In the genomic region with DNA sequence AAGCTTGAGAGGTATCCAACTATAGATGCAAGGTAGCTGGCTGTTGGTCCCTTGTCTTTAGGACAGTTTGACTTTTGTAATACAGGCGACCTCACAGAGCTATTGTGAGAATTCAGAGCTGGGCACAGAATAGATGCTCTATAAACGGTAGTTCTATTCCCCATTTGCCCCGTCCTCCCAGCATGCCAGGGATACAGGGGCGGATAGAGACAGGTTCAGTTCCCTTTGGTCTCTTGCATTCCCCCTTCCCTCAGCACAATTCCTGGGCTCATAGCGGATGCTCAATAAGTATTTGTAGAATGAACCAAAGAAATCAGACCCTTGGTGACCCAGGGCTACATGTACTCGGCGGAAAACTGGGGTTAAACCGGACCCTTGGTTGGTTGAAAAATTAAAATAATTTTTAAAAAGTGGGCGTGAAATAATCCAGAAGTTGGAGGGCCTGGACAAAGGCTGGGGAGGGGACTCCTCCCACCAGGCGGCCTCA, we compare ENCODE assay signal across 8 cellular contexts. TPM values are rescaled to one million over a fixed set of nuclear protein-coding genes. Genes with fewer than 3 reads are reported as not detected.
DNase-seq lines count a peak whose midpoint lies in the region; ATAC-seq, FAIRE-seq and TF ChIP-seq lines count a peak whose summit lies in the region.

No MANE protein-coding gene starts in this region.

- 7% methylated on average over 10 of the region's 10 CpGs for WGBS in K562 (ENCODE audit: insufficient coverage, low coverage, missing lambda C conversion rate)
- WGBS in mesodermal cell (ENCODE audit: insufficient coverage in 2 of 2), 2 experiments: 50 to 60% methylated on average over 9 to 10 of the region's 10 CpGs

- peaks cover 49% of the 10 kb centered on the region for H3K4me1 ChIP-seq in left ventricle myocardium inferior
- peaks cover 23 to 32% of the 10 kb centered on the region in 2 experiments for H3K4me1 ChIP-seq in K562 (replicated peaks in 1 of 2; ENCODE audit: control insufficient read depth in 2 of 2, insufficient read depth in 2 of 2, low read length in 2 of 2)
- peaks cover 20% of the 10 kb centered on the region for H3K4me1 ChIP-seq in mesodermal cell (ENCODE audit: control insufficient read depth, insufficient read depth, low read length, poor library complexity, severe bottlenecking)
- H3K4me1 ChIP-seq in vagina: peaks cover 40% of the 10 kb centered on the region

- H3K9me1 ChIP-seq in K562 (ENCODE audit: control insufficient read depth, insufficient read depth, low read length): no peaks in the 10 kb centered on the region

- peak overlapping the region; percentile 63 for H2AFZ ChIP-seq in K562 (ENCODE audit: low read depth, low read length)

- in situ Hi-C loops in K562 (cut with MboI): no loop called here

- H3K4me2 ChIP-seq in K562 (ENCODE audit: insufficient read depth, low read length): peak overlapping the region; percentile 77

- TSS peak; percentile 91 for BruUV-seq in K562 (replicated peaks; lab: Mats Ljungman, UMichigan)

- no peak for TF ChIP-seq POLR2A in K562 (conservative IDR thresholded peaks at IDR 0.05)
- TF ChIP-seq POLR2A in vagina (IDR thresholded peaks at IDR 0.05): no peak

- H3K27me3 ChIP-seq in left ventricle myocardium inferior (ENCODE audit: low read depth) (no peaks in the 10 kb centered on the region), K562 (ENCODE audit: control insufficient read depth in 2 of 2, insufficient read depth in 2 of 2, low read length in 2 of 2) (no peaks in the 10 kb centered on the region), vagina (no peaks in the 10 kb centered on the region)

- H3K79me2 ChIP-seq in K562 (ENCODE audit: control insufficient read depth, insufficient read depth, low read length): peaks cover 49% of the 10 kb centered on the region

- CTCF ChIA-PET in K562 (lab: Yijun Ruan, JAX; ENCODE audit: low intra/inter-chr PET ratio): interaction anchor here (0.6 kb wide), 1 partner anchor 1507 kb away, joined by 3 read pairs; no protein-coding TSS in a partner anchor

- no peak for DNase-seq in left ventricle myocardium inferior
- no peak for DNase-seq in Right ventricle myocardium inferior (ENCODE audit: missing footprints)
- DNase-seq in K562 (ENCODE audit: extremely low read depth in 1 of 4, low spot score in 3 of 4): no peak
- no peak for DNase-seq in vagina (ENCODE audit: extremely low spot score in 2 of 2)
- no peak for DNase-seq in COLO829 (ENCODE audit: low spot score)
- DNase-seq in AG08396 (ENCODE audit: low spot score): no peak

- peak; percentile 11 for FAIRE-seq in K562 (lab: Jason Lieb, UNC)

- H3K36me3 ChIP-seq in left ventricle myocardium inferior: no peaks in the 10 kb centered on the region
- H3K36me3 ChIP-seq in K562 (ENCODE audit: control insufficient read depth, insufficient read depth, low read length): peaks cover 25% of the 10 kb centered on the region
- peaks cover 28% of the 10 kb centered on the region for H3K36me3 ChIP-seq in mesodermal cell (ENCODE audit: control insufficient read depth, insufficient read depth, low read length)
- no peaks in the 10 kb centered on the region for H3K36me3 ChIP-seq in vagina

- no peak for TF ChIP-seq EP300 in K562 (IDR thresholded peaks at IDR 0.05; ENCODE audit: low read length)

- peak overlapping the region; percentile 96 for H3K27ac ChIP-seq in left ventricle myocardium inferior (replicated peaks)
- peak overlapping the region; percentile 66 for H3K27ac ChIP-seq in K562 (ENCODE audit: extremely low read depth, low read depth, low read length)
- peak overlapping the region; percentile 62 for H3K27ac ChIP-seq in mesodermal cell (ENCODE audit: low read depth, low read length, severe bottlenecking)
- peak overlapping the region; percentile 99 for H3K27ac ChIP-seq in vagina

- peaks cover 25% of the 10 kb centered on the region for H4K20me1 ChIP-seq in K562 (replicated peaks; ENCODE audit: control insufficient read depth, insufficient read depth, low read length)

- TF ChIP-seq CTCF in left ventricle myocardium inferior (IDR thresholded peaks at IDR 0.05; ENCODE audit: borderline replicate concordance) (no peak), K562 (IDR thresholded peaks at IDR 0.05 in 2 of 3, conservative IDR thresholded peaks at IDR 0.05 in 1 of 3; ENCODE audit: insufficient read depth in 2 of 3, low read depth in 1 of 3, low read length in 3 of 3) (no peak), vagina (IDR thresholded peaks at IDR 0.05) (no peak)

- H3K9ac ChIP-seq in K562 (ENCODE audit: insufficient read depth in 1 of 2, low read depth in 2 of 2, low read length in 2 of 2): peak overlapping the region; percentile 59 to 92

- ATAC-seq in Right ventricle myocardium inferior (no peak), K562 (no peak), GM18861 (IDR thresholded peaks at IDR 0.05; ENCODE audit: unreplicated experiment) (no peak)

- H3K4me3 ChIP-seq in left ventricle myocardium inferior: peak overlapping the region; percentile 99
- H3K4me3 ChIP-seq in K562: peak overlapping the region; percentile 90
- peak overlapping the region; percentile 92 for H3K4me3 ChIP-seq in mesodermal cell (ENCODE audit: extremely low read depth, insufficient read depth, low read length, poor library complexity, severe bottlenecking)
- peak overlapping the region; percentile 36 to 98 for H3K4me3 ChIP-seq in vagina

- POLR2A ChIA-PET in K562 (lab: Yijun Ruan, JAX): interaction anchor here (0.8 to 1.5 kb wide), 8 partner anchors 8 to 45 kb away, joined by 3 to 11 read pairs (median 3); no protein-coding TSS in a partner anchor

- intact Hi-C loops in left ventricle myocardium inferior (cut with micrococcal nuclease) (no loop called here), Right ventricle myocardium inferior (cut with DNase I) (loop anchor here (5.0 kb wide), 1 partner anchor 49 kb away; no protein-coding TSS in a partner anchor), K562 (cut with micrococcal nuclease) (loop anchor here (2.0 kb wide), 2 partner anchors 37 to 59 kb away; no protein-coding TSS in a partner anchor), vagina (cut with DNase I) (no loop called here)

- H3K9me3 ChIP-seq in left ventricle myocardium inferior (replicated peaks) (no peaks in the 10 kb centered on the region), K562 (replicated peaks; ENCODE audit: control insufficient read depth, insufficient read depth, low read depth, low read length) (no peaks in the 10 kb centered on the region), mesodermal cell (ENCODE audit: control insufficient read depth, low read length) (no peaks in the 10 kb centered on the region), vagina (no peaks in the 10 kb centered on the region)

- no peak for TF ChIP-seq RAD21 in K562 (CRISPR knock-in tag; conservative IDR thresholded peaks at IDR 0.05 in 1 of 2, IDR thresholded peaks at IDR 0.05 in 1 of 2)

TF ChIP-seq in K562, 482 proteins besides CTCF, POLR2A, EP300 and RAD21 (continues in another document):
- TF ChIP-seq FOXJ2 (tag; IDR thresholded peaks at IDR 0.05) (no peak), SMAD3 (CRISPR knock-in tag; conservative IDR thresholded peaks at IDR 0.05) (no peak), ZNF146 (CRISPR knock-in tag; IDR thresholded peaks at IDR 0.05; ENCODE audit: unreplicated experiment) (no peak), HDAC6 (IDR thresholded peaks at IDR 0.05; ENCODE audit: low read depth, low read length) (no peak), CREB1 (IDR thresholded peaks at IDR 0.05) (no peak), CREB1 (CRISPR knock-in tag; IDR thresholded peaks at IDR 0.05) (no peak)
- TF ChIP-seq, protein P1, sequence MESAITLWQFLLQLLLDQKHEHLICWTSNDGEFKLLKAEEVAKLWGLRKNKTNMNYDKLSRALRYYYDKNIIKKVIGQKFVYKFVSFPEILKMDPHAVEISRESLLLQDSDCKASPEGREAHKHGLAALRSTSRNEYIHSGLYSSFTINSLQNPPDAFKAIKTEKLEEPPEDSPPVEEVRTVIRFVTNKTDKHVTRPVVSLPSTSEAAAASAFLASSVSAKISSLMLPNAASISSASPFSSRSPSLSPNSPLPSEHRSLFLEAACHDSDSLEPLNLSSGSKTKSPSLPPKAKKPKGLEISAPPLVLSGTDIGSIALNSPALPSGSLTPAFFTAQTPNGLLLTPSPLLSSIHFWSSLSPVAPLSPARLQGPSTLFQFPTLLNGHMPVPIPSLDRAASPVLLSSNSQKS (CRISPR knock-in tag; IDR thresholded peaks at IDR 0.05): no peak

RNA-seq across cellular contexts. Expression of a gene that starts 0.7 kb away (rescaled TPM):
- total RNA-seq in left ventricle myocardium inferior (23.9 TPM), Right ventricle myocardium inferior (23.9 TPM), K562 (2014; rRNA removed) (26.0 and 26.7 TPM in 2 replicates), K562 (2014; rRNA removed; fragmentation: Illumina TruSeq; extraction: Trizol) (44.6 and 46.7 TPM in 2 replicates), K562 (2015; rRNA removed; fragmentation: Illumina TruSeq; extraction: Trizol) (38.6 and 39.6 TPM in 2 replicates), K562 (2021) (86.0 and 95.6 TPM in 2 replicates), vagina (38.1 TPM)
- 9.4 and 30.0 TPM in 2 replicates for total RNA-seq in K562 (2011; cell fraction: chromatin; rRNA removed; ENCODE audit: low replicate concordance)
- total RNA-seq in K562 (2011; cell fraction: nucleolus; rRNA removed): 7.2 and 9.3 TPM in 2 replicates
- total RNA-seq in K562 (2011; cell fraction: nucleoplasm; rRNA removed): 10.3 and 14.0 TPM in 2 replicates
- polyA plus RNA-seq in K562 (2011; rRNA removed) (17.3 and 26.4 TPM in 2 replicates), K562 (2014; fragmentation: Illumina TruSeq; extraction: Trizol) (101 and 127 TPM in 2 replicates), K562 (2014; fragmentation: Nextera tagmentation; extraction: Ambion mirVana) (10 to 100 TPM; 29.2 to 38.2 TPM), K562 (2014; rRNA removed) (40.9 and 50.4 TPM in 2 replicates)
- polyA plus RNA-seq in K562 (2011; cell fraction: cytosol; rRNA removed): 6.0 and 13.1 TPM in 2 replicates
- 16.4 and 19.7 TPM in 2 replicates for polyA plus RNA-seq in K562 (2011; cell fraction: nucleus; rRNA removed)
- 68.8 and 90.2 TPM in 2 replicates for polyA plus RNA-seq in K562 (2012)
- polyA minus RNA-seq in K562 (2011; rRNA and poly(A)+ RNA removed): 30.9 and 35.0 TPM in 2 replicates
- 43.7 and 44.8 TPM in 2 replicates for polyA minus RNA-seq in K562 (2011; cell fraction: cytosol; rRNA and poly(A)+ RNA removed)
- 9.3 and 13.1 TPM in 2 replicates for polyA minus RNA-seq in K562 (2011; cell fraction: nucleus; rRNA and poly(A)+ RNA removed)
- polyA plus RNA-seq in mesodermal cell (2013, experiment 1 of 2): 69.0 TPM
- polyA plus RNA-seq in mesodermal cell (2013, experiment 2 of 2): 80.9 TPM

Comparison
In these comparisons a context has a peak if more than half of its experiments do, and no peak if none do; other contexts are left out.
1. intact Hi-C loops: an anchor here in Right ventricle myocardium inferior (5.0 kb wide) and K562 (2.0 kb wide); none called in left ventricle myocardium inferior and vagina.